In genomic region chr18:54856105-54856504, GRCh38 we compare ENCODE assay signal across 26 cellular contexts.
"Had no signal": no experiment of that assay in that cellular context is flagged by ENCODE, and none has a peak within 500 bp of the region (broad histone marks: within the 10 kb centered on the region; RNA-seq: fewer than 3 reads in every experiment).

No MANE protein-coding gene starts in this region.

- H3K27ac Mint-ChIP-seq: dendritic cell treated with granulocyte-macrophage colony-stimulating factor and Interleukin-4, amounts not matched to agents 40 ng/mL and 50 ng/mL, for 4 days; endodermal cell; natural killer cell; stimulated activated naive B cell treated with anti-CD40 and anti-IgM and Interleukin-4, amounts not matched to agents 10 μg/mL and 1 μg/mL and 100 μg/mL, for 72 hours; stimulated activated naive CD8-positive, alpha-beta T cell treated with anti-CD3 and anti-CD28 coated beads, Interleukin-15, Interleukin-2, amounts not matched to agents 100 ng/mL and 50 ng/mL, for 24 hours had no signal

- ATAC-seq: esophagus mucosa; gastrocnemius medialis; heart left ventricle; left cardiac atrium; left lung; natural killer cell; psoas muscle; right cardiac atrium; stimulated activated naive B cell treated with anti-CD40 and anti-IgM and Interleukin-4, amounts not matched to agents 10 μg/mL and 1 μg/mL and 100 μg/mL, for 72 hours; upper lobe of right lung had no signal

- H3K27me3 ChIP-seq: colonic mucosa, gastrocnemius medialis, heart left ventricle, left lung, ovary, sigmoid colon, spleen, transverse colon, upper lobe of right lung, uterus had no signal

- DNase-seq: colonic mucosa; effector CD8-positive, alpha-beta T cell; endodermal cell; foreskin fibroblast; gastrocnemius medialis; heart left ventricle; hippocampal formation; left cardiac atrium; left lung; natural killer cell; occipital lobe; ovary; posterior cingulate gyrus; psoas muscle; right cardiac atrium; sigmoid colon; spleen; stimulated activated CD4-positive, alpha-beta T cell treated with anti-CD3 and anti-CD28 coated beads, Interleukin-4, amount 100 ng/mL, for 4 hours; stimulated activated naive B cell treated with anti-CD40 and anti-IgM and Interleukin-4, amounts not matched to agents 10 μg/mL and 1 μg/mL and 100 μg/mL, for 72 hours; transverse colon; upper lobe of right lung; uterus had no signal

- H3K4me3 Mint-ChIP-seq: dendritic cell treated with granulocyte-macrophage colony-stimulating factor and Interleukin-4, amounts not matched to agents 40 ng/mL and 50 ng/mL, for 4 days; endodermal cell; natural killer cell; stimulated activated naive B cell treated with anti-CD40 and anti-IgM and Interleukin-4, amounts not matched to agents 10 μg/mL and 1 μg/mL and 100 μg/mL, for 72 hours; stimulated activated naive CD8-positive, alpha-beta T cell treated with anti-CD3 and anti-CD28 coated beads, Interleukin-15, Interleukin-2, amounts not matched to agents 100 ng/mL and 50 ng/mL, for 24 hours had no signal

- H3K36me3 ChIP-seq: colonic mucosa, gastrocnemius medialis, heart left ventricle, left lung, ovary, sigmoid colon, spleen, transverse colon, upper lobe of right lung, uterus had no signal

- H3K36me3 Mint-ChIP-seq: stimulated activated naive B cell treated with anti-CD40 and anti-IgM and Interleukin-4, amounts not matched to agents 10 μg/mL and 1 μg/mL and 100 μg/mL, for 72 hours had no signal

- H3K4me3 ChIP-seq: colonic mucosa, gastrocnemius medialis, heart left ventricle, left lung, ovary, psoas muscle, sigmoid colon, spleen, transverse colon, upper lobe of right lung, uterus had no signal

- H3K9me3 ChIP-seq: colonic mucosa, gastrocnemius medialis, heart left ventricle, left lung, ovary, psoas muscle, sigmoid colon, spleen, transverse colon, upper lobe of right lung, uterus had no signal

- H3K4me1 ChIP-seq: colonic mucosa, gastrocnemius medialis, psoas muscle, sigmoid colon, transverse colon, upper lobe of right lung, uterus had no signal

- H3K9me3 Mint-ChIP-seq: dendritic cell treated with granulocyte-macrophage colony-stimulating factor and Interleukin-4, amounts not matched to agents 40 ng/mL and 50 ng/mL, for 4 days; natural killer cell; stimulated activated naive B cell treated with anti-CD40 and anti-IgM and Interleukin-4, amounts not matched to agents 10 μg/mL and 1 μg/mL and 100 μg/mL, for 72 hours; stimulated activated naive CD8-positive, alpha-beta T cell treated with anti-CD3 and anti-CD28 coated beads, Interleukin-15, Interleukin-2, amounts not matched to agents 100 ng/mL and 50 ng/mL, for 24 hours had no signal

- H3K27ac ChIP-seq: colonic mucosa, epithelial cell of prostate, gastrocnemius medialis, heart left ventricle, left lung, ovary, psoas muscle, sigmoid colon, spleen, transverse colon, upper lobe of right lung, uterus had no signal
